8 cellular contexts compared by ENCODE assay signal in the genomic region with DNA sequence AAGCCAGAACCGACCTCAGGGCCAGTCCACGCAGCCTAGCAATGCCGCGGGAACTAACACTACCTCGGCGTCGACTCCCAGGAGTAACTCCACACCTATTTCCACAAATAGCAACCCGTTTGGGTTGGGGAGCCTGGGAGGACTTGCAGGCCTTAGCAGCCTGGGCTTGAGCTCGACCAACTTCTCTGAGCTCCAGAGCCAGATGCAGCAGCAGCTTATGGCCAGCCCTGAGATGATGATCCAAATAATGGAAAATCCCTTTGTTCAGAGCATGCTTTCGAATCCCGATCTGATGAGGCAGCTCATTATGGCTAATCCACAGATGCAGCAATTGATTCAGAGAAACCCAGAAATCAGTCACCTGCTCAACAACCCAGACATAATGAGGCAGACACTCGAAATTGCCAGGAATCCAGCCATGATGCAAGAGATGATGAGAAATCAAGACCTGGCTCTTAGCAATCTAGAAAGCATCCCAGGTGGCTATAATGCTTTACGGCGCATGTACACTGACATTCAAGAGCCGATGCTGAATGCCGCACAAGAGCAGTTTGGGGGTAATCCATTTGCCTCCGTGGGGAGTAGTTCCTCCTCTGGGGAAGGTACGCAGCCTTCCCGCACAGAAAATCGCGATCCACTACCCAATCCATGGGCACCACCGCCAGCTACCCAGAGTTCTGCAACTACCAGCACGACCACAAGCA. TPM values are rescaled to one million over a fixed set of nuclear protein-coding genes. Genes with fewer than 3 reads are reported as not detected.
A peak's percentile ranks its signal among the peaks of the same experiment; 100 is the strongest.
DNase-seq lines count a peak whose midpoint lies in the region; ATAC-seq, FAIRE-seq and TF ChIP-seq lines count a peak whose summit lies in the region.
"Had no signal": no experiment of that assay in that cellular context is flagged by ENCODE, and none has a peak within 500 bp of the region (broad histone marks: within the 10 kb centered on the region; RNA-seq: fewer than 3 reads in every experiment).

No MANE protein-coding gene starts in this region.

- POLR2A ChIA-PET in PC-3 (lab: Charles Lee; ENCODE audit: unreplicated experiment), result interaction anchor here (0.5 kb wide), 1 partner anchor 44 kb away, joined by 19 read pairs; no protein-coding TSS in a partner anchor
- POLR2A ChIA-PET in GM12878 (lab: Charles Lee), result no interaction called here

- peak overlapping the region; percentile 91 to 99 (median 92) for H3K4me3 Mint-ChIP-seq in immature natural killer cell

- H3F3A ChIP-seq in PC-3 (ENCODE audit: low read length, unreplicated experiment), result no peaks in the 10 kb centered on the region

- H3K4me1 ChIP-seq in PC-3 (ENCODE audit: insufficient read depth, low read length) (peaks cover 12% of the 10 kb centered on the region), GM12878 (ENCODE audit: control insufficient read depth, insufficient read depth, low read length) (no peaks in the 10 kb centered on the region)

- H4K20me1 ChIP-seq in PC-3 (ENCODE audit: low read length), result peaks cover 42% of the 10 kb centered on the region
- H4K20me1 ChIP-seq in GM12878 (ENCODE audit: control insufficient read depth, insufficient read depth), result no peaks in the 10 kb centered on the region; the same call in 1 of the 2 replicates

- H3K36me3 ChIP-seq in PC-3 (ENCODE audit: low read depth, low read length), result peaks cover 10% of the 10 kb centered on the region
- no peaks in the 10 kb centered on the region; a peak in 1 of 4 replicates for H3K36me3 ChIP-seq in GM12878 (ENCODE audit: control insufficient read depth in 2 of 2, insufficient read depth in 2 of 2, low read length in 1 of 2)

- ATAC-seq in GM18505 (IDR thresholded peaks at IDR 0.05; ENCODE audit: unreplicated experiment) (peak; percentile 13), HG02884 (IDR thresholded peaks at IDR 0.05; ENCODE audit: unreplicated experiment) (peak; percentile 14), PC-3 (peak; percentile 5; the same call in 1 of the 2 replicates), GM12878 (peak; percentile 40)

- TF ChIP-seq EP300 in GM12878 (IDR thresholded peaks at IDR 0.05; ENCODE audit: borderline replicate concordance in 1 of 2, control insufficient read depth in 1 of 2, low read depth in 2 of 2, low read length in 2 of 2), result no peak

- H2AFZ ChIP-seq in PC-3 (ENCODE audit: low read length) (peak overlapping the region; percentile 78), GM12878 (ENCODE audit: control insufficient read depth, low read depth, low read length) (peak overlapping the region; percentile 1; the same call in 1 of the 2 replicates)

- H3K27ac ChIP-seq in PC-3 (ENCODE audit: low read length), result peak overlapping the region; percentile 73
- H3K27ac ChIP-seq in GM12878 (ENCODE audit: control insufficient read depth, insufficient read depth), result peak overlapping the region; percentile 77

- no peak for FAIRE-seq in GM12878 (lab: Jason Lieb, UNC)
- FAIRE-seq: endometrium had no signal

- peaks cover 57% of the 10 kb centered on the region for H3K79me2 ChIP-seq in PC-3 (ENCODE audit: low read length)
- H3K79me2 ChIP-seq in GM12878 (ENCODE audit: control insufficient read depth, insufficient read depth, low read length), result peaks cover 55% of the 10 kb centered on the region

- no peaks in the 10 kb centered on the region for H3K36me3 Mint-ChIP-seq in immature natural killer cell

- in situ Hi-C loops in GM12878 (cut with MboI), result loop anchor here (25.0 kb wide), 5 partner anchors 173 to 1402 kb away; partner anchors contain the start of genes NBDY, SPIN2A, SPIN3 and ZXDA

- H3K4me3 ChIP-seq in PC-3 (ENCODE audit: low read length) (peak overlapping the region; percentile 90), GM12878 (peak overlapping the region; percentile 76), skeletal muscle cell (ENCODE audit: low read depth, low read length) (peak overlapping the region; percentile 60)

- H3K9me2 ChIP-seq in PC-3 (replicated peaks; ENCODE audit: low read length), result no peaks in the 10 kb centered on the region

- H3K9me3 Mint-ChIP-seq in immature natural killer cell, result peaks cover 0 to 2% (median 0%) of the 10 kb centered on the region in 6 donors

- RAD21 ChIA-PET in GM12878 (lab: Charles Lee; ENCODE audit: unreplicated experiment), result interaction anchor here (0.6 to 0.8 kb wide), 2 partner anchors 60 to 164 kb away, joined by 3 to 4 read pairs; no protein-coding TSS in a partner anchor

- WGBS in GM12878 (ENCODE audit: insufficient coverage, insufficient replicate concordance, low lambda C conversion rate, missing lambda C conversion rate), result 25% methylated on average over 23 of the region's 23 CpGs

- intact Hi-C loops in PC-3 (cut with micrococcal nuclease), result loop anchor here (2.0 to 10.0 kb wide), 3 partner anchors 90 to 280 kb away; partner anchors contain the start of gene NBDY
- intact Hi-C loops in GM12878 (cut with micrococcal nuclease; ENCODE audit: unreplicated experiment), result loop anchor here (5.0 to 10.0 kb wide), 3 partner anchors 163 to 413 kb away; partner anchors contain the start of gene NBDY

- H3K27me3 ChIP-seq in PC-3 (ENCODE audit: low read length), result no peaks in the 10 kb centered on the region
- H3K27me3 ChIP-seq in GM12878 (replicated peaks in 1 of 2; ENCODE audit: control insufficient read depth in 2 of 2, insufficient read depth in 2 of 2, low read length in 1 of 2), result no peaks in the 10 kb centered on the region

- no peak for TF ChIP-seq CTCF in PC-3 (conservative IDR thresholded peaks at IDR 0.05; ENCODE audit: low read depth, low read length)
- no peak for TF ChIP-seq CTCF in GM12878 (IDR thresholded peaks at IDR 0.05 in 2 of 3, conservative IDR thresholded peaks at IDR 0.05 in 1 of 3; ENCODE audit: control insufficient read depth in 2 of 3, extremely low read depth in 1 of 3, insufficient read depth in 1 of 3, low read depth in 3 of 3, low read length in 3 of 3)

- TF ChIP-seq POLR2A in GM18505 (IDR thresholded peaks at IDR 0.05; ENCODE audit: borderline replicate concordance, extremely low read depth, insufficient read depth, insufficient read length), result no peak
- no peak for TF ChIP-seq POLR2A in GM12878 (IDR thresholded peaks at IDR 0.05; ENCODE audit: low read depth, low read length)

- H3K27me3 Mint-ChIP-seq in immature natural killer cell (ENCODE audit: low read depth in 3 of 3), result peaks cover 10 to 15% (median 11%) of the 10 kb centered on the region in 3 donors

- CTCF ChIA-PET in PC-3 (lab: Charles Lee) (no interaction called here), GM12878 (lab: Yijun Ruan, JAX) (no interaction called here)

- SMC1A ChIA-PET in GM12878 (lab: Charles Lee; ENCODE audit: uncharacterized antibody, unreplicated experiment), result interaction anchor here (1.0 kb wide), 1 partner anchor 20 kb away, joined by 3 read pairs; no protein-coding TSS in a partner anchor

- H3K9me3 ChIP-seq in PC-3 (ENCODE audit: low read length), result no peaks in the 10 kb centered on the region
- no peaks in the 10 kb centered on the region for H3K9me3 ChIP-seq in GM12878 (replicated peaks; ENCODE audit: control insufficient read depth, insufficient read depth, low read length)

- peak overlapping the region; percentile 96 for H3K9ac ChIP-seq in PC-3 (ENCODE audit: low read length)
- peak overlapping the region; percentile 75 for H3K9ac ChIP-seq in GM12878 (ENCODE audit: control insufficient read depth, insufficient read depth, low read length)

- DNase-seq in PC-3 (peak; percentile 44), GM12878 (ENCODE audit: low read depth, low spot score) (no peak), immature natural killer cell (peak; percentile 2 to 8 (median 4)), skeletal muscle cell (ENCODE audit: low read depth) (no peak), T1000 (lab: John Stamatoyannopoulos, UW) (no peak)

- TF ChIP-seq RAD21 in GM12878 (IDR thresholded peaks at IDR 0.05; ENCODE audit: insufficient read depth, low read depth, low read length), result no peak

- H3K27ac Mint-ChIP-seq in immature natural killer cell, result peak overlapping the region; percentile 96 to 100 (median 99)

- TSS peak; percentile 40 for BruUV-seq in PC-3 (replicated peaks; lab: Mats Ljungman, UMichigan)
- TSS peak; percentile 64 for BruUV-seq in GM12878 (replicated peaks; lab: Mats Ljungman, UMichigan)

- H3K4me2 ChIP-seq in PC-3 (ENCODE audit: low read length) (peak overlapping the region; percentile 88), GM12878 (ENCODE audit: control insufficient read depth, insufficient read depth) (peak overlapping the region; percentile 62)

- H3K4me1 Mint-ChIP-seq in immature natural killer cell, result peaks cover 40 to 48% of the 10 kb centered on the region in 2 donors

TF ChIP-seq in GM12878, 131 proteins besides CTCF, POLR2A, EP300 and RAD21 (continues in another document):
- no peak for TF ChIP-seq LARP7 (IDR thresholded peaks at IDR 0.05)
- no peak for TF ChIP-seq CREB1 (IDR thresholded peaks at IDR 0.05; ENCODE audit: low read depth)
- no peak for TF ChIP-seq HCFC1 (IDR thresholded peaks at IDR 0.05; ENCODE audit: low read length)
- no peak for TF ChIP-seq KAT2A (conservative IDR thresholded peaks at IDR 0.05; ENCODE audit: control insufficient read depth, low read depth, low read length)

RNA-seq across cellular contexts. Expression of gene UBQLN2, which starts 0.9 kb away (rescaled TPM):
- total RNA-seq in PC-3 (2014; rRNA removed), result 9.7 and 16.6 TPM in 2 replicates
- 21.9 and 22.0 TPM in 2 replicates for total RNA-seq in GM12878 (2013; cell fraction: nucleolus; rRNA removed)
- 4.5 and 5.9 TPM in 2 replicates for total RNA-seq in GM12878 (2014; rRNA removed)
- 5.9 and 6.4 TPM in 2 replicates for total RNA-seq in GM12878 (2014; rRNA removed; fragmentation: Illumina TruSeq; extraction: Trizol)
- total RNA-seq in GM12878 (2021), result 22.9 and 23.1 TPM in 2 replicates
- polyA plus RNA-seq in GM12878 (2011; ENCODE audit: low read depth), result 7.5 TPM
- 20.3 and 22.1 TPM in 2 replicates for polyA plus RNA-seq in GM12878 (2011; rRNA removed)
- 23.8 and 27.1 TPM in 2 replicates for polyA plus RNA-seq in GM12878 (2011; cell fraction: cytosol; rRNA removed)
- 19.5 and 21.4 TPM in 2 replicates for polyA plus RNA-seq in GM12878 (2011; cell fraction: nucleus; rRNA removed)
- polyA plus RNA-seq in GM12878 (2012), result 11.1 and 15.9 TPM in 2 replicates
- 16.5 and 18.5 TPM in 2 replicates for polyA plus RNA-seq in GM12878 (2014; fragmentation: Illumina TruSeq; extraction: Trizol)
- polyA plus RNA-seq in GM12878 (2014; fragmentation: Nextera tagmentation; extraction: Ambion mirVana), result 1 to 10 TPM; 2.4 to 6.2 TPM
- 15.6 and 16.7 TPM in 2 replicates for polyA plus RNA-seq in GM12878 (2014; rRNA removed)
- polyA plus RNA-seq in GM12878 (2016; fragmentation: Nextera tagmentation; extraction: Ambion mirVana), result 10 to 100 TPM; 41.2 to 41.3 TPM
- polyA minus RNA-seq in GM12878 (2011; rRNA and poly(A)+ RNA removed), result 25.5 and 30.2 TPM in 2 replicates
- 13.0 and 14.3 TPM in 2 replicates for polyA minus RNA-seq in GM12878 (2011; cell fraction: cytosol; rRNA and poly(A)+ RNA removed)
- polyA minus RNA-seq in GM12878 (2011; cell fraction: nucleus; rRNA and poly(A)+ RNA removed), result 24.5 and 42.9 TPM in 2 replicates
- polyA plus RNA-seq in immature natural killer cell, result 10 to 100 TPM; 23.5 to 47.0 (median 26.1) TPM

Comparison
In these comparisons a context has a peak if more than half of its experiments do, and no peak if none do; other contexts are left out.
1. DNase-seq: peak in PC-3 (single experiment) and immature natural killer cell (3 of 3); none in GM12878 (single experiment), skeletal muscle cell (single experiment) and T1000 (single experiment).
2. Peak in every context shown above with its lines, with median percentiles within 50 percentile points of each other: ATAC-seq and H3K4me3 ChIP-seq.